ENCODE assay signal across 8 cellular contexts in genomic region chr14:22822619-22823551, GRCh38. TPM values are rescaled to one million over a fixed set of nuclear protein-coding genes. Genes with fewer than 3 reads are reported as not detected.
DNase-seq lines count a peak whose midpoint lies in the region; ATAC-seq and TF ChIP-seq lines count a peak whose summit lies in the region.

No MANE protein-coding gene starts in this region.

- peak overlapping the region; percentile 13 for H3K4me3 ChIP-seq in CD8-positive, alpha-beta memory T cell (ENCODE audit: low read length)
- peak overlapping the region in 1 of 3 donors; percentile 45 for H3K4me3 ChIP-seq in liver (ENCODE audit: low read depth in 1 of 3, low read length in 3 of 3)

- peak; percentile 53 to 81 (median 57) for DNase-seq in CD8-positive, alpha-beta memory T cell
- DNase-seq in LoVo (ENCODE audit: low spot score) (peak; percentile 59), dedifferentiated amniotic fluid mesenchymal stem cell (ENCODE audit: extremely low spot score) (peak; percentile 83), NCI-H187 treated with DMSO at 0.1 percent for 48 hours (lab: John Stamatoyannopoulos, UW) (no peak)
- peak; percentile 57 to 67 for DNase-seq in activated CD4-positive, alpha-beta T cell treated with anti-CD3 and anti-CD28 coated beads for 4 hours
- DNase-seq in stimulated activated CD4-positive, alpha-beta T cell treated with anti-CD3 and anti-CD28 coated beads, Interleukin-4, amount 100 ng/mL, for 4 hours, result peak; percentile 64 to 65

- peaks cover 8 to 12% (median 9%) of the 10 kb centered on the region in 3 donors for H3K4me1 Mint-ChIP-seq in CD8-positive, alpha-beta memory T cell

- H3K27ac ChIP-seq in CD8-positive, alpha-beta memory T cell (ENCODE audit: low read depth, low read length), result no peak overlapping the region
- H3K27ac ChIP-seq in liver (ENCODE audit: low read depth in 1 of 2, low read length in 2 of 2), result peak overlapping the region in 1 of 2 donors; percentile 60

- CTCF ChIA-PET in CD8-positive, alpha-beta memory T cell (lab: Charles Lee), result interaction anchor here (0.8 to 7.2 kb wide), 32 partner anchors 9 to 265 kb away, joined by 3 to 149 read pairs (median 6); partner anchors contain the start of genes AJUBA, OXA1L, PRMT5 and REM2

- H3K36me3 Mint-ChIP-seq in CD8-positive, alpha-beta memory T cell, result no peaks in the 10 kb centered on the region

- H3K36me3 ChIP-seq in CD8-positive, alpha-beta memory T cell (ENCODE audit: insufficient read depth, low read length), result no peaks in the 10 kb centered on the region
- no peaks in the 10 kb centered on the region for H3K36me3 ChIP-seq in liver (ENCODE audit: control insufficient read depth in 4 of 4, insufficient read depth in 3 of 4, low read depth in 1 of 4, low read length in 3 of 4)

- no peaks in the 10 kb centered on the region for H3K27me3 ChIP-seq in CD8-positive, alpha-beta memory T cell (ENCODE audit: insufficient read depth, low read length, poor library complexity, severe bottlenecking)
- H3K27me3 ChIP-seq in liver (ENCODE audit: control insufficient read depth in 4 of 4, insufficient read depth in 4 of 4, low read length in 3 of 4), result no peaks in the 10 kb centered on the region

- TF ChIP-seq RAD21 in liver (IDR thresholded peaks at IDR 0.05), result peak; percentile 86

- no peak overlapping the region for H3K9ac ChIP-seq in liver (ENCODE audit: low read depth in 1 of 2, low read length in 2 of 2)

- POLR2A ChIA-PET in CD8-positive, alpha-beta memory T cell (lab: Charles Lee), result interaction anchor here (1.0 to 1.9 kb wide), 4 partner anchors 30 to 253 kb away, joined by 3 to 6 read pairs (median 5); partner anchors contain the start of gene ABHD4

- no peaks in the 10 kb centered on the region for H3K9me3 Mint-ChIP-seq in CD8-positive, alpha-beta memory T cell

- peak; percentile 73 for TF ChIP-seq CTCF in liver (IDR thresholded peaks at IDR 0.05; ENCODE audit: low read depth, low read length, missing input control)

- ATAC-seq in GM19455 (IDR thresholded peaks at IDR 0.05; ENCODE audit: unreplicated experiment), result peak; percentile 60

- peaks cover 19% of the 10 kb centered on the region for H3K4me1 ChIP-seq in CD8-positive, alpha-beta memory T cell (ENCODE audit: insufficient read depth, low read length)
- H3K4me1 ChIP-seq in liver (ENCODE audit: control insufficient read depth in 4 of 4, insufficient read depth in 4 of 4, low read length in 3 of 4), result peaks cover 0 to 20% (median 9%) of the 10 kb centered on the region in 4 donors

- WGBS in liver, result 1% methylated on average over 41 of the region's 41 CpGs

- peaks cover 33 to 45% of the 10 kb centered on the region in 2 donors for H3K27me3 Mint-ChIP-seq in CD8-positive, alpha-beta memory T cell

- peak overlapping the region in 2 of 8 donors; percentile 15 to 47 for H3K27ac Mint-ChIP-seq in CD8-positive, alpha-beta memory T cell

- peak overlapping the region in 6 of 7 donors; percentile 41 to 72 (median 66) for H3K4me3 Mint-ChIP-seq in CD8-positive, alpha-beta memory T cell

- H3K9me3 ChIP-seq in CD8-positive, alpha-beta memory T cell (ENCODE audit: low read length), result no peaks in the 10 kb centered on the region
- no peaks in the 10 kb centered on the region for H3K9me3 ChIP-seq in liver (ENCODE audit: control insufficient read depth in 4 of 4, low read length in 3 of 4)

TF ChIP-seq in liver, 16 proteins besides CTCF, POLR2A, EP300 and RAD21:
- TF ChIP-seq NR2F2 (IDR thresholded peaks at IDR 0.05) (no peak), FOXA1 (IDR thresholded peaks at IDR 0.05) (no peak), HNF4G (IDR thresholded peaks at IDR 0.05) (peak; percentile 31), HNF4A (conservative IDR thresholded peaks at IDR 0.05) (no peak), RXRA (IDR thresholded peaks at IDR 0.05) (no peak), YY1 (IDR thresholded peaks at IDR 0.05) (peak; percentile 41), FOXA2 (IDR thresholded peaks at IDR 0.05) (no peak), TAF1 (conservative IDR thresholded peaks at IDR 0.05) (no peak), SP1 (IDR thresholded peaks at IDR 0.05) (no peak), MAX (IDR thresholded peaks at IDR 0.05) (no peak), REST (IDR thresholded peaks at IDR 0.05) (no peak), GABPA (IDR thresholded peaks at IDR 0.05 in 1 of 2, conservative IDR thresholded peaks at IDR 0.05 in 1 of 2) (no peak), ZBTB33 (IDR thresholded peaks at IDR 0.05) (no peak), ATF3 (IDR thresholded peaks at IDR 0.05) (no peak), JUND (IDR thresholded peaks at IDR 0.05) (peak in 1 of 2 donors; percentile 5), EGR1 (IDR thresholded peaks at IDR 0.05; ENCODE audit: low read depth in 2 of 2) (no peak)
TF ChIP-seq in liver: peak in this region for 3.

RNA-seq across cellular contexts. Expression of gene MRPL52, which starts 6.8 kb away (rescaled TPM):
- total RNA-seq in CD8-positive, alpha-beta memory T cell, result 100 to 1,000 TPM; 181 to 185 TPM
- polyA plus RNA-seq in CD8-positive, alpha-beta memory T cell, result 139 TPM
- 10 to 100 TPM in 1 of 2 donors, 1 to 10 TPM in 1; 9.1 to 19.1 TPM for total RNA-seq in liver
- polyA plus RNA-seq in liver, result 100 to 1,000 TPM in 1 of 2 donors, 10 to 100 TPM in 1; 54.1 to 142 TPM

RNA-seq across cellular contexts. Expression of gene SLC7A7, which starts 7.7 kb away (rescaled TPM):
- total RNA-seq in CD8-positive, alpha-beta memory T cell, result under 1 TPM; 0.70 to 0.75 TPM
- polyA plus RNA-seq in CD8-positive, alpha-beta memory T cell, result not detected
- 10 to 100 TPM in 1 of 2 donors, 1 to 10 TPM in 1; 9.2 to 14.3 TPM for total RNA-seq in liver
- polyA plus RNA-seq in liver, result 1 to 10 TPM; 2.8 to 8.3 TPM

RNA-seq across cellular contexts. Expression of gene MMP14, which starts 13.5 kb away (rescaled TPM):
- 1 to 10 TPM; 1.4 to 1.7 TPM for total RNA-seq in CD8-positive, alpha-beta memory T cell
- not detected for polyA plus RNA-seq in CD8-positive, alpha-beta memory T cell
- 1 to 10 TPM; 7.6 to 8.4 TPM for total RNA-seq in liver
- 10 to 100 TPM in 1 of 2 donors, under 1 TPM in 1; 0.86 to 10.6 TPM for polyA plus RNA-seq in liver

RNA-seq across cellular contexts. Expression of gene LRP10, which starts 48.7 kb away (rescaled TPM):
- 10 to 100 TPM; 33.4 to 38.1 TPM for total RNA-seq in CD8-positive, alpha-beta memory T cell
- polyA plus RNA-seq in CD8-positive, alpha-beta memory T cell, result 105 TPM
- 10 to 100 TPM; 30.0 to 32.6 TPM for total RNA-seq in liver
- polyA plus RNA-seq in liver, result 10 to 100 TPM; 19.5 to 61.7 TPM

RNA-seq across cellular contexts. Expression of gene OXA1L, which starts 56.4 kb away (rescaled TPM):
- total RNA-seq in CD8-positive, alpha-beta memory T cell, result 100 to 1,000 TPM; 126 to 128 TPM
- polyA plus RNA-seq in CD8-positive, alpha-beta memory T cell, result 57.3 TPM
- 10 to 100 TPM; 59.3 to 64.2 TPM for total RNA-seq in liver
- polyA plus RNA-seq in liver, result 100 to 1,000 TPM in 1 of 2 donors, 10 to 100 TPM in 1; 53.6 to 106 TPM

Comparison
In these comparisons a context has a peak if more than half of its experiments do, and no peak if none do; other contexts are left out.
1. RNA of gene MRPL52, which starts 6.8 kb away (total RNA-seq): 181 to 185 TPM in CD8-positive, alpha-beta memory T cell; 9.1 to 19.1 TPM in liver; every median in the first group is over 4 times any median in the second.
2. RNA of gene SLC7A7, which starts 7.7 kb away (total RNA-seq): 9.2 to 14.3 TPM in liver; 0.70 to 0.75 TPM in CD8-positive, alpha-beta memory T cell; every median in the first group is over 4 times any median in the second.